ENCODE assay signal across 9 cellular contexts in genomic region chr16:49639739-49640388, GRCh38.
DNase-seq lines count a peak whose midpoint lies in the region; ATAC-seq and TF ChIP-seq lines count a peak whose summit lies in the region.
"Had no signal": no experiment of that assay in that cellular context is flagged by ENCODE, and none has a peak within 500 bp of the region (broad histone marks: within the 10 kb centered on the region; RNA-seq: fewer than 3 reads in every experiment).

No MANE protein-coding gene starts in this region.

- H3K4me3 ChIP-seq in HUES6 (ENCODE audit: low read depth, low read length) (no peak overlapping the region), coronary artery (peak overlapping the region; percentile 39), skeletal muscle satellite cell (ENCODE audit: low read length) (no peak overlapping the region)

- DNase-seq in coronary artery (ENCODE audit: low spot score) (peak; percentile 79), GM19238 (ENCODE audit: insufficient read length, low spot score) (no peak), NCI-H2196 treated with DMSO at 0.1 percent for 48 hours (lab: John Stamatoyannopoulos, UW; ENCODE audit: unreplicated experiment) (no peak), erythroblast (lab: John Stamatoyannopoulos, UW) (no peak)
- DNase-seq: T-helper 9 cell had no signal

- no peak for TF ChIP-seq CTCF in coronary artery (IDR thresholded peaks at IDR 0.05)

- H3K9ac ChIP-seq in HUES6 (ENCODE audit: low read length), result peak overlapping the region; percentile 18
- peak overlapping the region; percentile 5 for H3K9ac ChIP-seq in skeletal muscle satellite cell (ENCODE audit: low read depth, low read length)

- H3K4me2 ChIP-seq in skeletal muscle satellite cell (ENCODE audit: low read length), result peak overlapping the region; percentile 50

- H3K36me3 ChIP-seq in HUES6 (ENCODE audit: control insufficient read depth, insufficient read depth, low read length), result peaks cover 38% of the 10 kb centered on the region
- H3K36me3 ChIP-seq in skeletal muscle satellite cell (ENCODE audit: insufficient read depth, low read length), result no peaks in the 10 kb centered on the region

- H3K27me3 ChIP-seq in HUES6 (ENCODE audit: control insufficient read depth, insufficient read depth, low read length) (no peaks in the 10 kb centered on the region), layer of hippocampus (ENCODE audit: control insufficient read depth, insufficient read depth, low read length) (peaks cover 4% of the 10 kb centered on the region), skeletal muscle satellite cell (ENCODE audit: control insufficient read depth, insufficient read depth, low read length) (no peaks in the 10 kb centered on the region)

- 0 out of 2 replicates have a peak, but pooled peaks cover 2% of the 10 kb centered on the region for H3K9me3 ChIP-seq in HUES6 (ENCODE audit: control insufficient read depth, insufficient read depth, low read depth, low read length)
- no peaks in the 10 kb centered on the region for H3K9me3 ChIP-seq in skeletal muscle satellite cell (replicated peaks; ENCODE audit: low read length)

- 0 out of 2 replicates have a peak overlapping the region, but pooled peaks have one; percentile 0 for H3K27ac ChIP-seq in HUES6 (ENCODE audit: low read depth, low read length)
- peak overlapping the region in 1 of 2 donors; percentile 58 for H3K27ac ChIP-seq in coronary artery
- H3K27ac ChIP-seq in layer of hippocampus (ENCODE audit: low read depth, low read length), result peak overlapping the region; percentile 54

- no peak for TF ChIP-seq POLR2A in erythroblast (IDR thresholded peaks at IDR 0.05; ENCODE audit: low read length)

- H3K4me1 ChIP-seq in HUES6 (ENCODE audit: control insufficient read depth, insufficient read depth, low read length), result peaks cover 35% of the 10 kb centered on the region
- peaks cover 40% of the 10 kb centered on the region for H3K4me1 ChIP-seq in skeletal muscle satellite cell (ENCODE audit: control insufficient read depth, insufficient read depth, low read length)

- ATAC-seq in HG02938 (IDR thresholded peaks at IDR 0.05; ENCODE audit: unreplicated experiment), result no peak
